ENCODE assay signal across 21 cellular contexts in genomic region chr11:134738581-134738980, GRCh38.
DNase-seq lines count a peak whose midpoint lies in the region; ATAC-seq, FAIRE-seq and TF ChIP-seq lines count a peak whose summit lies in the region.
"Had no signal": no experiment of that assay in that cellular context is flagged by ENCODE, and none has a peak within 500 bp of the region (broad histone marks: within the 10 kb centered on the region; RNA-seq: fewer than 3 reads in every experiment).

No MANE protein-coding gene starts in this region.

- SMC1A ChIA-PET in GM12878 (lab: Charles Lee; ENCODE audit: uncharacterized antibody, unreplicated experiment), result no interaction called here

- H3K23me2 ChIP-seq in H1 (ENCODE audit: low read depth, low read length), result peaks cover 18% of the 10 kb centered on the region

- ATAC-seq in GM12878, result no peak
- ATAC-seq in GM21576 (IDR thresholded peaks at IDR 0.05; ENCODE audit: unreplicated experiment), result no peak
- ATAC-seq: A549 had no signal

- no peak for TF ChIP-seq RAD21 in GM12878 (IDR thresholded peaks at IDR 0.05; ENCODE audit: insufficient read depth, low read depth, low read length)
- no peak for TF ChIP-seq RAD21 in H1 (IDR thresholded peaks at IDR 0.05 in 1 of 2, conservative IDR thresholded peaks at IDR 0.05 in 1 of 2; ENCODE audit: low read depth in 2 of 2, low read length in 2 of 2)

- intact Hi-C loops in GM12878 (cut with micrococcal nuclease; ENCODE audit: unreplicated experiment), result no loop called here

- H3K4me3 ChIP-seq in GM12878 (no peak overlapping the region), H1 (ENCODE audit: extremely low read depth in 1 of 4, insufficient read depth in 2 of 4, low read depth in 3 of 4, low read length in 4 of 4) (no peak overlapping the region), neuronal stem cell (ENCODE audit: low read length in 2 of 2) (no peak overlapping the region)
- H3K4me3 ChIP-seq: A549; BLaER1 treated with 17β-estradiol and CSF1 and Interleukin-3, amounts not matched to agents 10 nM and 100 nM had no signal

- H2BK20ac ChIP-seq in H1 (ENCODE audit: low read length), result 0 out of 2 replicates have a peak overlapping the region, but pooled peaks have one; percentile 86

- H3K27ac ChIP-seq in GM12878 (ENCODE audit: control insufficient read depth, insufficient read depth) (no peak overlapping the region), H1 (ENCODE audit: low read depth, low read length) (no peak overlapping the region; the same call in 1 of the 2 replicates), neuronal stem cell (replicated peaks; ENCODE audit: low read length) (no peak overlapping the region)
- H3K27ac ChIP-seq: A549; BLaER1 treated with 17β-estradiol and CSF1 and Interleukin-3, amounts not matched to agents 10 nM and 100 nM had no signal

- no peaks in the 10 kb centered on the region; a peak in 1 of 4 replicates for H3K27me3 ChIP-seq in GM12878 (replicated peaks in 1 of 2; ENCODE audit: control insufficient read depth in 2 of 2, insufficient read depth in 2 of 2, low read length in 1 of 2)
- peaks cover 0 to 3% (median 0%) of the 10 kb centered on the region in 4 experiments; a peak in 1 of 7 replicates for H3K27me3 ChIP-seq in H1 (replicated peaks in 1 of 4; ENCODE audit: control insufficient read depth in 3 of 4, extremely low read depth in 1 of 4, insufficient read depth in 3 of 4, low read length in 3 of 4)
- peaks cover 0 to 3% (median 0%) of the 10 kb centered on the region in 3 experiments for H3K27me3 ChIP-seq in neuronal stem cell (ENCODE audit: control insufficient read depth in 3 of 3, insufficient read depth in 3 of 3, low read depth in 1 of 3, low read length in 3 of 3)
- H3K27me3 ChIP-seq: BLaER1 treated with 17β-estradiol and CSF1 and Interleukin-3, amounts not matched to agents 10 nM and 100 nM had no signal

- no peak overlapping the region for H2BK120ac ChIP-seq in H1 (replicated peaks; ENCODE audit: low read depth, low read length)
- no peak overlapping the region for H2BK120ac ChIP-seq in neuronal stem cell (ENCODE audit: low read depth, low read length)

- H2BK5ac ChIP-seq in H1 (ENCODE audit: low read depth, low read length) (peak overlapping the region; percentile 60; the same call in 1 of the 2 replicates), neuronal stem cell (ENCODE audit: low read length) (no peak overlapping the region)

- H3K14ac ChIP-seq in H1 (ENCODE audit: insufficient read length) (no peak overlapping the region), neuronal stem cell (ENCODE audit: low read length) (no peak overlapping the region)

- H3K36me3 ChIP-seq in GM12878 (ENCODE audit: control insufficient read depth in 2 of 2, insufficient read depth in 2 of 2, low read length in 1 of 2), result no peaks in the 10 kb centered on the region
- H3K36me3 ChIP-seq in H1 (ENCODE audit: control insufficient read depth in 2 of 4, insufficient read depth in 4 of 4, low read length in 3 of 4), result no peaks in the 10 kb centered on the region
- no peaks in the 10 kb centered on the region for H3K36me3 ChIP-seq in neuronal stem cell (replicated peaks in 1 of 2; ENCODE audit: control insufficient read depth in 2 of 2, insufficient read depth in 2 of 2, low read length in 2 of 2)
- H3K36me3 ChIP-seq: BE2C; BLaER1 treated with 17β-estradiol and CSF1 and Interleukin-3, amounts not matched to agents 10 nM and 100 nM had no signal

- H4K20me1 ChIP-seq in GM12878 (ENCODE audit: control insufficient read depth, insufficient read depth) (no peaks in the 10 kb centered on the region), H1 (replicated peaks in 1 of 2; ENCODE audit: control insufficient read depth in 1 of 2, insufficient read depth in 2 of 2, low read length in 2 of 2) (peaks cover 0 to 8% of the 10 kb centered on the region in 2 experiments)
- H4K20me1 ChIP-seq: BLaER1 treated with 17β-estradiol and CSF1 and Interleukin-3, amounts not matched to agents 10 nM and 100 nM had no signal

- H4K8ac ChIP-seq in H1 (ENCODE audit: extremely low read depth, insufficient read depth, low read length), result no peak overlapping the region
- no peak overlapping the region for H4K8ac ChIP-seq in neuronal stem cell (ENCODE audit: low read depth, low read length)

- no peak overlapping the region for H4K5ac ChIP-seq in H1 (ENCODE audit: insufficient read length, low read depth, low read length)

- H3K4me1 ChIP-seq in GM12878 (ENCODE audit: control insufficient read depth, insufficient read depth, low read length) (no peaks in the 10 kb centered on the region), H1 (replicated peaks in 1 of 4; ENCODE audit: control insufficient read depth in 3 of 4, insufficient read depth in 4 of 4, low read length in 3 of 4) (peaks cover 0 to 8% (median 6%) of the 10 kb centered on the region in 4 experiments; a peak in 6 of 7 replicates), neuronal stem cell (ENCODE audit: control insufficient read depth in 2 of 2, insufficient read depth in 1 of 2, low read depth in 1 of 2, low read length in 2 of 2) (peaks cover 0 to 12% of the 10 kb centered on the region in 2 donors)
- H3K4me1 ChIP-seq: A549, BE2C had no signal

- H3K56ac ChIP-seq in H1 (replicated peaks; ENCODE audit: insufficient read length, low read depth, low read length), result no peak overlapping the region

- no peak for FAIRE-seq in GM12878 (lab: Jason Lieb, UNC)
- no peak for FAIRE-seq in H1 (lab: Jason Lieb, UNC)
- FAIRE-seq in urothelium cell line (lab: Jason Lieb, UNC), result peak; percentile 94
- FAIRE-seq in frontal cortex (lab: Jason Lieb, UNC), result no peak
- FAIRE-seq: A549, GM12892 had no signal

- H3K4me2 ChIP-seq in GM12878 (ENCODE audit: control insufficient read depth, insufficient read depth), result no peak overlapping the region
- 0 out of 4 replicates have a peak overlapping the region, but pooled peaks of 1 of the 2 experiments have one; percentile 14 for H3K4me2 ChIP-seq in H1 (ENCODE audit: insufficient read depth in 1 of 2, low read depth in 2 of 2, low read length in 2 of 2)
- no peak overlapping the region for H3K4me2 ChIP-seq in neuronal stem cell (ENCODE audit: insufficient read depth, low read length, poor library complexity, severe bottlenecking)
- H3K4me2 ChIP-seq: A549; BLaER1 treated with 17β-estradiol and CSF1 and Interleukin-3, amounts not matched to agents 10 nM and 100 nM had no signal

- H3K9ac ChIP-seq in GM12878 (ENCODE audit: control insufficient read depth, insufficient read depth, low read length), result no peak overlapping the region
- H3K9ac ChIP-seq in H1 (replicated peaks in 1 of 4; ENCODE audit: extremely low read depth in 1 of 4, low read depth in 3 of 4, low read length in 3 of 4), result no peak overlapping the region
- no peak overlapping the region for H3K9ac ChIP-seq in neuronal stem cell (ENCODE audit: low read depth, low read length, poor library complexity)
- H3K9ac ChIP-seq: BLaER1 treated with 17β-estradiol and CSF1 and Interleukin-3, amounts not matched to agents 10 nM and 100 nM had no signal

- H3K9me3 ChIP-seq in GM12878 (replicated peaks; ENCODE audit: control insufficient read depth, insufficient read depth, low read length), result no peaks in the 10 kb centered on the region
- no peaks in the 10 kb centered on the region; a peak in 1 of 4 replicates for H3K9me3 ChIP-seq in H1 (ENCODE audit: insufficient read depth in 2 of 2, low read depth in 1 of 2, low read length in 1 of 2)
- H3K9me3 ChIP-seq in neuronal stem cell (replicated peaks in 1 of 2; ENCODE audit: control insufficient read depth in 2 of 2, insufficient read depth in 1 of 2, low read depth in 1 of 2, low read length in 2 of 2), result peaks cover 0 to 3% of the 10 kb centered on the region in 2 donors
- H3K9me3 ChIP-seq: A549; BE2C; BLaER1 treated with 17β-estradiol and CSF1 and Interleukin-3, amounts not matched to agents 10 nM and 100 nM had no signal

- H4K91ac ChIP-seq in H1 (replicated peaks; ENCODE audit: insufficient read length, low read length) (peak overlapping the region; percentile 61), neuronal stem cell (ENCODE audit: low read depth, low read length, poor library complexity) (no peak overlapping the region)

- H3K79me2 ChIP-seq in GM12878 (ENCODE audit: control insufficient read depth, insufficient read depth, low read length), result no peaks in the 10 kb centered on the region
- H3K79me2 ChIP-seq in H1 (ENCODE audit: control insufficient read depth in 1 of 2, insufficient read depth in 2 of 2, low read length in 2 of 2), result no peaks in the 10 kb centered on the region

- H2BK12ac ChIP-seq in H1 (ENCODE audit: low read depth, low read length) (peak overlapping the region; percentile 86), neuronal stem cell (ENCODE audit: low read length) (no peak overlapping the region)

- no peak overlapping the region for H3K4ac ChIP-seq in H1 (replicated peaks; ENCODE audit: insufficient read length, low read depth, low read length)
- H3K4ac ChIP-seq in neuronal stem cell (ENCODE audit: low read length), result no peak overlapping the region

- POLR2A ChIA-PET in GM12878 (lab: Charles Lee), result no interaction called here
- POLR2A ChIA-PET in H1 (lab: Charles Lee; ENCODE audit: partially characterized antibody), result no interaction called here

- TF ChIP-seq CTCF in GM12878 (IDR thresholded peaks at IDR 0.05 in 2 of 3, conservative IDR thresholded peaks at IDR 0.05 in 1 of 3; ENCODE audit: control insufficient read depth in 2 of 3, extremely low read depth in 1 of 3, insufficient read depth in 1 of 3, low read depth in 3 of 3, low read length in 3 of 3) (no peak), H1 (IDR thresholded peaks at IDR 0.05; ENCODE audit: control extremely low read depth in 1 of 3, insufficient read depth in 1 of 3, low read depth in 1 of 3, low read length in 3 of 3) (no peak)

- DNase-seq in GM12878 (ENCODE audit: low read depth, low spot score) (no peak), H1 (ENCODE audit: low read depth in 1 of 2, low spot score in 2 of 2) (no peak), neuronal stem cell (ENCODE audit: low spot score) (no peak), urothelium cell line (ENCODE audit: low spot score) (no peak), frontal cortex (ENCODE audit: low spot score in 2 of 2) (no peak), D341Med (ENCODE audit: low spot score) (no peak)
- DNase-seq: 8988T; ACHN; AML-193; BE2C; CD8-positive, alpha-beta memory T cell; DMS53; DMS79 treated with DMSO at 0.1 percent for 48 hours; GF-D8; GOT3; H7; HCEC 1CT had no signal

- 0 out of 2 replicates have a peak, but pooled peaks cover 3% of the 10 kb centered on the region for H3K79me1 ChIP-seq in H1 (ENCODE audit: low read depth, low read length)
- no peaks in the 10 kb centered on the region for H3K79me1 ChIP-seq in neuronal stem cell (ENCODE audit: low read depth, low read length)

- no peak overlapping the region for H3K23ac ChIP-seq in H1 (ENCODE audit: insufficient read length)
- H3K23ac ChIP-seq in neuronal stem cell (ENCODE audit: low read depth, low read length, poor library complexity), result peak overlapping the region; percentile 6

- BruUV-seq in GM12878 (replicated peaks; lab: Mats Ljungman, UMichigan), result no TSS peak

- no peak overlapping the region for H2AFZ ChIP-seq in GM12878 (ENCODE audit: control insufficient read depth, low read depth, low read length)
- no peak overlapping the region for H2AFZ ChIP-seq in H1 (ENCODE audit: low read length)
- no peak overlapping the region for H2AFZ ChIP-seq in neuronal stem cell (ENCODE audit: low read length)

- CTCF ChIA-PET in GM12878 (lab: Yijun Ruan, JAX) (no interaction called here), H1 (lab: Charles Lee; ENCODE audit: partially characterized antibody) (interaction anchor here (0.6 to 1.7 kb wide), 4 partner anchors 12 to 162 kb away, joined by 3 to 8 read pairs (median 3); no protein-coding TSS in a partner anchor)

- RAD21 ChIA-PET in GM12878 (lab: Charles Lee; ENCODE audit: unreplicated experiment), result no interaction called here

- TF ChIP-seq EP300 in GM12878 (IDR thresholded peaks at IDR 0.05; ENCODE audit: borderline replicate concordance in 1 of 2, control insufficient read depth in 1 of 2, low read depth in 2 of 2, low read length in 2 of 2) (no peak), H1 (IDR thresholded peaks at IDR 0.05; ENCODE audit: borderline replicate concordance in 1 of 2, low read depth in 2 of 2, low read length in 2 of 2) (no peak)

- WGBS in GM12878 (ENCODE audit: insufficient coverage, insufficient replicate concordance, low lambda C conversion rate, missing lambda C conversion rate), result 72% methylated on average over 22 of the region's 22 CpGs
- WGBS in H1 (ENCODE audit: extremely low coverage in 1 of 2, insufficient coverage in 1 of 2, insufficient read length in 1 of 2, insufficient replicate concordance in 2 of 2, low coverage in 1 of 2, low lambda C conversion rate in 2 of 2, missing lambda C conversion rate in 1 of 2), 2 experiments, result 97% methylated on average over 22 of the region's 22 CpGs; no CpG with 5 or more reads in 1 of the 2 experiments
- no CpG with 5 or more reads among the region's 22 CpGs for WGBS in neuronal stem cell (ENCODE audit: extremely low coverage in 2 of 2, insufficient read length in 2 of 2, insufficient replicate concordance in 1 of 2), 2 donors

- no peak for TF ChIP-seq POLR2A in GM12878 (IDR thresholded peaks at IDR 0.05; ENCODE audit: low read depth, low read length)
- TF ChIP-seq POLR2A in H1 (IDR thresholded peaks at IDR 0.05; ENCODE audit: control extremely low read depth in 1 of 2, low read depth in 2 of 2, low read length in 2 of 2), result no peak

- in situ Hi-C loops in GM12878 (cut with MboI), result no loop called here

- H2AK5ac ChIP-seq in H1 (ENCODE audit: low read depth, low read length) (peak overlapping the region; percentile 99), neuronal stem cell (ENCODE audit: low read depth, low read length) (no peak overlapping the region)

- H2BK15ac ChIP-seq in H1 (ENCODE audit: low read length), result peak overlapping the region; percentile 93
- H2BK15ac ChIP-seq in neuronal stem cell (ENCODE audit: low read length), result no peak overlapping the region

- H3K18ac ChIP-seq in H1 (ENCODE audit: extremely low read depth, low read length), result no peak overlapping the region
- peak overlapping the region; percentile 60 for H3K18ac ChIP-seq in neuronal stem cell (ENCODE audit: low read length)
